In genomic region chr13:40271931-40272775, GRCh38 we compare ENCODE assay signal across 8 cellular contexts.
A peak's percentile ranks its signal among the peaks of the same experiment; 100 is the strongest.
DNase-seq lines count a peak whose midpoint lies in the region; ATAC-seq and TF ChIP-seq lines count a peak whose summit lies in the region.

No MANE protein-coding gene starts in this region.

- H3K36me3 Mint-ChIP-seq in activated T-cell treated with anti-CD3 and anti-CD28 coated beads, Interleukin-2, amount 50 U/mL, for 4 hours (ENCODE audit: insufficient read depth) = no peaks in the 10 kb centered on the region

- H2AFZ ChIP-seq in smooth muscle cell (ENCODE audit: low read depth) = no peak overlapping the region

- H3K27ac ChIP-seq in smooth muscle cell (ENCODE audit: low read depth) = peak overlapping the region; percentile 11

- H3K9me3 ChIP-seq in smooth muscle cell (replicated peaks; ENCODE audit: low read depth) = no peaks in the 10 kb centered on the region

- H3K36me3 ChIP-seq in smooth muscle cell (ENCODE audit: low read depth) = no peaks in the 10 kb centered on the region

- peak; percentile 81 to 93 for ATAC-seq in activated T-cell treated with anti-CD3 and anti-CD28 coated beads, Interleukin-2, amount 50 U/mL, for 4 hours

- no peaks in the 10 kb centered on the region for H3F3A ChIP-seq in smooth muscle cell (ENCODE audit: low read depth)

- H3K4me2 ChIP-seq in smooth muscle cell = no peak overlapping the region

- H3K79me2 ChIP-seq in smooth muscle cell (ENCODE audit: low read depth) = no peaks in the 10 kb centered on the region

- 65% methylated on average over 5 of the region's 5 CpGs for WGBS in smooth muscle cell (ENCODE audit: low lambda C conversion rate)

- no peaks in the 10 kb centered on the region for H3K27me3 ChIP-seq in smooth muscle cell (ENCODE audit: low read depth)

- no peak overlapping the region for H3K9ac ChIP-seq in smooth muscle cell (ENCODE audit: low read depth)

- no peak for TF ChIP-seq CTCF in smooth muscle cell (IDR thresholded peaks at IDR 0.05; ENCODE audit: borderline replicate concordance, insufficient read depth, poor library complexity, severe bottlenecking)

- intact Hi-C loops in head of caudate nucleus (cut with DNase I) = no loop called here

- H3K4me1 ChIP-seq in smooth muscle cell (ENCODE audit: low read depth) = no peaks in the 10 kb centered on the region

- H4K20me1 ChIP-seq in smooth muscle cell (ENCODE audit: low read depth) = no peaks in the 10 kb centered on the region

- peaks cover 21% of the 10 kb centered on the region for H3K4me1 Mint-ChIP-seq in activated T-cell treated with anti-CD3 and anti-CD28 coated beads, Interleukin-2, amount 50 U/mL, for 4 hours (ENCODE audit: low read depth)

- no peak overlapping the region for H3K4me3 Mint-ChIP-seq in activated T-cell treated with anti-CD3 and anti-CD28 coated beads, Interleukin-2, amount 50 U/mL, for 4 hours

- no peak overlapping the region for H3K4me3 ChIP-seq in smooth muscle cell

- no peaks in the 10 kb centered on the region for H3K9me3 Mint-ChIP-seq in activated T-cell treated with anti-CD3 and anti-CD28 coated beads, Interleukin-2, amount 50 U/mL, for 4 hours

- DNase-seq in NCI-H1694 treated with DMSO at 0.1 percent for 48 hours (lab: John Stamatoyannopoulos, UW) (peak; percentile 1), NCI-H1694 (lab: John Stamatoyannopoulos, UW) (no peak), head of caudate nucleus (peak; percentile 29 to 90 (median 70)), smooth muscle cell (lab: John Stamatoyannopoulos, UW; ENCODE audit: unreplicated experiment) (no peak), NCI-H2227 (lab: John Stamatoyannopoulos, UW; ENCODE audit: unreplicated experiment) (no peak), germinal center (ENCODE audit: low spot score) (no peak), NCI-H69 (lab: John Stamatoyannopoulos, UW) (no peak)
- peak; percentile 54 for DNase-seq in activated T-cell treated with anti-CD3 and anti-CD28 coated beads, Interleukin-2, amount 50 U/mL, for 4 hours

- no peaks in the 10 kb centered on the region for H3K27me3 Mint-ChIP-seq in activated T-cell treated with anti-CD3 and anti-CD28 coated beads, Interleukin-2, amount 50 U/mL, for 4 hours (ENCODE audit: low read depth)

Comparison
In these comparisons a context has a peak if more than half of its experiments do, and no peak if none do; other contexts are left out.
1. DNase-seq: peak in NCI-H1694 treated with DMSO at 0.1 percent for 48 hours (single experiment), activated T-cell treated with anti-CD3 and anti-CD28 coated beads, Interleukin-2, amount 50 U/mL, for 4 hours (single experiment) and head of caudate nucleus (42 of 42); none in NCI-H1694 (single experiment), smooth muscle cell (single experiment), NCI-H2227 (single experiment), germinal center (single experiment) and NCI-H69 (single experiment).